ENCODE assay signal across 9 cellular contexts in the genomic region with DNA sequence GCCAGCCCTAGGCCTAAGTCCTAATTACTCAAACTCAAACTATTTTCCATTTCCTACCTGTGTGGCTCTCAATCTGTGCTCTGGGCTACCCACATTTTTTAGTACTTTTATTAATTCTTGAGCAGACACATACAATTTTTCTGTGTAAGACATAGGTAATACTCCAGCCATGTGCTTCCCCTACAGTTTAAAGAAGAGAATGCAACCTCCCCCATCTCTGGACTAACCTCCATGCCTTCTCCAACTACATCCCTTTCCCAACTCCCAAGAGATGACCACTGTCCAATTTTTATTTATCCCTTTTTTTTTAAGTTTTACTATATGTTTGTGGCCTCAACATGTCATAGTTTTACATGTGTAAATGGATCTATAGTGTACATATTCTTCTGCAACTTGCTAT. TPM values are rescaled to one million over a fixed set of nuclear protein-coding genes. Genes with fewer than 3 reads are reported as not detected.
DNase-seq lines count a peak whose midpoint lies in the region; ATAC-seq and TF ChIP-seq lines count a peak whose summit lies in the region.
"Had no signal": no experiment of that assay in that cellular context is flagged by ENCODE, and none has a peak within 500 bp of the region (broad histone marks: within the 10 kb centered on the region; RNA-seq: fewer than 3 reads in every experiment).

No MANE protein-coding gene starts in this region.

- intact Hi-C loops in Caco-2 (cut with micrococcal nuclease; ENCODE audit: unreplicated experiment) (no loop called here), ascending aorta (cut with DNase I) (no loop called here)

- H2AFZ ChIP-seq in mesenchymal stem cell (ENCODE audit: low read depth, low read length), result no peak overlapping the region

- no peak for ATAC-seq in HG03280 (IDR thresholded peaks at IDR 0.05; ENCODE audit: unreplicated experiment)
- ATAC-seq: Right ventricle myocardium inferior had no signal

- H3K36me3 Mint-ChIP-seq in Caco-2 (ENCODE audit: insufficient read depth, unreplicated experiment), result peaks cover 19% of the 10 kb centered on the region

- H3K27ac ChIP-seq in HL-60 (replicated peaks), result no peak overlapping the region
- H3K27ac ChIP-seq in ascending aorta, result no peak overlapping the region
- no peak overlapping the region for H3K27ac ChIP-seq in mesenchymal stem cell (ENCODE audit: low read length, poor library complexity, severe bottlenecking)

- H3K4me1 ChIP-seq in Caco-2 (no peaks in the 10 kb centered on the region), ascending aorta (peaks cover 0 to 9% of the 10 kb centered on the region in 2 donors), mesenchymal stem cell (ENCODE audit: control insufficient read depth, insufficient read depth, low read depth, low read length) (peaks cover 2% of the 10 kb centered on the region)

- no peak overlapping the region for H4K91ac ChIP-seq in mesenchymal stem cell (ENCODE audit: low read length)

- no peak overlapping the region for H2BK120ac ChIP-seq in mesenchymal stem cell (ENCODE audit: low read depth, low read length)

- H3K4me3 ChIP-seq in Caco-2 (ENCODE audit: low read depth, low read length) (no peak overlapping the region), HL-60 (replicated peaks; ENCODE audit: insufficient read depth, low read length) (no peak overlapping the region), ascending aorta (no peak overlapping the region), mesenchymal stem cell (ENCODE audit: insufficient read depth in 1 of 2, low read depth in 1 of 2, low read length in 2 of 2) (no peak overlapping the region)

- CTCF ChIA-PET in Caco-2 (lab: Charles Lee), result no interaction called here

- H3K79me1 ChIP-seq in mesenchymal stem cell (replicated peaks; ENCODE audit: low read length, poor library complexity, severe bottlenecking), result peaks cover 9% of the 10 kb centered on the region

- H3K9me3 Mint-ChIP-seq in Caco-2 (ENCODE audit: unreplicated experiment), result no peaks in the 10 kb centered on the region

- H3K23ac ChIP-seq in mesenchymal stem cell (ENCODE audit: low read length in 2 of 2), result no peak overlapping the region

- H3K4me2 ChIP-seq in mesenchymal stem cell (ENCODE audit: low read length, poor library complexity, severe bottlenecking), result no peak overlapping the region

- H2AK5ac ChIP-seq in mesenchymal stem cell (ENCODE audit: low read length, severe bottlenecking), result no peak overlapping the region

- POLR2A ChIA-PET in Caco-2 (lab: Charles Lee), result interaction anchor here (0.7 kb wide), 1 partner anchor 254 kb away, joined by 14 read pairs; no protein-coding TSS in a partner anchor

- TF ChIP-seq CTCF in Caco-2 (IDR thresholded peaks at IDR 0.05; ENCODE audit: insufficient read depth in 1 of 2, low read depth in 1 of 2, low read length in 1 of 2, severe bottlenecking in 1 of 2, unreplicated experiment in 1 of 2) (peak; percentile 34 to 44), HL-60 (IDR thresholded peaks at IDR 0.05; ENCODE audit: insufficient read depth, low read length) (peak; percentile 4), ascending aorta (IDR thresholded peaks at IDR 0.05) (peak; percentile 4 to 20 (median 13))

- no peak overlapping the region for H2BK5ac ChIP-seq in mesenchymal stem cell (ENCODE audit: low read depth, low read length, poor library complexity, severe bottlenecking)

- DNase-seq in Caco-2 (no peak), HL-60 (ENCODE audit: low read depth in 1 of 2, low spot score in 1 of 2) (no peak), ascending aorta (ENCODE audit: low spot score in 2 of 2) (no peak), mesenchymal stem cell (peak; percentile 47), OCI-M2 (lab: John Stamatoyannopoulos, UW; ENCODE audit: unreplicated experiment) (no peak), NCI-H1092 (lab: John Stamatoyannopoulos, UW) (no peak)
- no peak for DNase-seq in effector CD8-positive, alpha-beta T cell (lab: John Stamatoyannopoulos, UW)

- no peak overlapping the region for H3K18ac ChIP-seq in mesenchymal stem cell (ENCODE audit: low read depth in 1 of 2, low read length in 2 of 2)

- H2BK12ac ChIP-seq in mesenchymal stem cell (ENCODE audit: low read length in 2 of 2), result no peak overlapping the region

- BruUV-seq in Caco-2 (replicated peaks; lab: Mats Ljungman, UMichigan), result no TSS peak

- no peak overlapping the region for H2BK15ac ChIP-seq in mesenchymal stem cell (ENCODE audit: low read depth, poor library complexity, severe bottlenecking)

- H3K14ac ChIP-seq in mesenchymal stem cell (ENCODE audit: low read length in 2 of 2), result no peak overlapping the region

- no peaks in the 10 kb centered on the region for H3K27me3 Mint-ChIP-seq in Caco-2 (ENCODE audit: insufficient read depth, unreplicated experiment)

- H3K4ac ChIP-seq in mesenchymal stem cell (ENCODE audit: low read depth in 1 of 2, low read length in 2 of 2), result no peak overlapping the region

- H3K36me3 ChIP-seq in Caco-2 (ENCODE audit: control insufficient read depth, insufficient read depth, low read length) (no peaks in the 10 kb centered on the region; the same call in 1 of the 2 replicates), ascending aorta (peaks cover 16 to 18% of the 10 kb centered on the region in 2 donors), mesenchymal stem cell (ENCODE audit: control insufficient read depth in 1 of 2, insufficient read depth in 2 of 2, low read depth in 1 of 2, low read length in 2 of 2) (peaks cover 19 to 56% of the 10 kb centered on the region in 2 experiments)

- H3K9me3 ChIP-seq in Caco-2, result no peaks in the 10 kb centered on the region
- H3K9me3 ChIP-seq in ascending aorta, result no peaks in the 10 kb centered on the region
- H3K9me3 ChIP-seq in mesenchymal stem cell (ENCODE audit: control insufficient read depth, low read length), result no peaks in the 10 kb centered on the region

- no peak overlapping the region for H3K27ac Mint-ChIP-seq in Caco-2 (ENCODE audit: unreplicated experiment)

- H4K8ac ChIP-seq in mesenchymal stem cell (ENCODE audit: low read length), result no peak overlapping the region

- H3K4me1 Mint-ChIP-seq in Caco-2 (ENCODE audit: low read depth, unreplicated experiment), result peaks cover 7% of the 10 kb centered on the region

- no peak overlapping the region for H3K4me3 Mint-ChIP-seq in Caco-2 (ENCODE audit: unreplicated experiment)

- no peak overlapping the region for H3K9ac ChIP-seq in mesenchymal stem cell (ENCODE audit: low read length)

- H3K27me3 ChIP-seq in Caco-2 (replicated peaks; ENCODE audit: control insufficient read depth, insufficient read depth, low read length) (no peaks in the 10 kb centered on the region), HL-60 (ENCODE audit: insufficient read depth, poor library complexity, severe bottlenecking) (no peaks in the 10 kb centered on the region), ascending aorta (no peaks in the 10 kb centered on the region), mesenchymal stem cell (ENCODE audit: control insufficient read depth in 1 of 2, insufficient read depth in 1 of 2, low read length in 2 of 2) (no peaks in the 10 kb centered on the region)

RNA-seq across cellular contexts. Expression of a gene that starts 5.8 kb away (rescaled TPM):
- total RNA-seq in Caco-2 (2022) (29.6 and 30.8 TPM in 2 replicates), ascending aorta (20.6 TPM)
- 34.2 TPM for polyA plus RNA-seq in mesenchymal stem cell (2013, experiment 1 of 2)
- 32.7 TPM for polyA plus RNA-seq in mesenchymal stem cell (2013, experiment 2 of 2)

RNA-seq across cellular contexts. Expression of a gene that starts 43.9 kb away (rescaled TPM):
- 7.3 and 8.3 TPM in 2 replicates for total RNA-seq in Caco-2 (2022)
- total RNA-seq in ascending aorta, result not detected
- not detected for polyA plus RNA-seq in mesenchymal stem cell (2013, experiment 1 of 2)
- not detected for polyA plus RNA-seq in mesenchymal stem cell (2013, experiment 2 of 2)
- total RNA-seq: Right ventricle myocardium inferior had no signal

RNA-seq across cellular contexts. Expression of a gene that starts 52.8 kb away (rescaled TPM):
- total RNA-seq in Caco-2 (2022) (15.1 and 17.0 TPM in 2 replicates), ascending aorta (20.1 TPM)
- 15.1 TPM for polyA plus RNA-seq in mesenchymal stem cell (2013, experiment 1 of 2)
- 15.5 TPM for polyA plus RNA-seq in mesenchymal stem cell (2013, experiment 2 of 2)
